ENCODE assay signal across 23 cellular contexts in the genomic region with DNA sequence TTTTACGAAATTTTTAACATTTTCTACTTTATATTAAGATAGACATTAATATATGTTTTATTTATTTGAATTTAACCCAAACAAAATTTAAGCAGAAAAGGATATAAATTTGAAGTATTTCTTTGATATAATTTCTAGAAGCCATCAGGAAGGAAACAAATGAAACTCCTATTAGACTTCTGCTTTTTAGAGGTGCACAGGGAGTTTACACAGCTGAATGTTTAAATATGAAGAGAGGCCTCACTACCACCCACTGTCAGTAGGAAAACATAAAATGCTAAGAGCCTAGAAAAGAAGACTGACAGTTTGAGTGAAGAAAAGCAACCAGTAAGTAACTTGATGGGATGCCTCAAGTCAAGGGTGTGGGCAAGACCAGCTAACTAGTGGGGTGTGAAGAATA. TPM values are rescaled to one million over a fixed set of nuclear protein-coding genes. Genes with fewer than 3 reads are reported as not detected.
"Had no signal": no experiment of that assay in that cellular context is flagged by ENCODE, and none has a peak within 500 bp of the region (broad histone marks: within the 10 kb centered on the region; RNA-seq: fewer than 3 reads in every experiment).

No MANE protein-coding gene starts in this region.

- ATAC-seq: activated CD8-positive, alpha-beta T cell treated with anti-CD3 and anti-CD28 coated beads, Interleukin-2, amount 10 ng/mL, durations not matched to agents 7 days and 5 days; Panc1; Right ventricle myocardium inferior; SK-N-SH treated with all-trans-retinoic acid at 6 μM for 48 hours had no signal

- DNase-seq: activated CD4-positive, alpha-beta T cell treated with anti-CD3 and anti-CD28 coated beads for 48 hours; activated CD4-positive, alpha-beta T cell treated with anti-CD3 and anti-CD28 coated beads, Interleukin-2, amount 50 U/mL, for 4 hours; activated CD4-positive, CD25-positive, alpha-beta regulatory T cell treated with anti-CD3 and anti-CD28 coated beads, Interleukin-2, amount 50 U/mL, for 72 hours; activated CD8-positive, alpha-beta memory T cell treated with anti-CD3 and anti-CD28 coated beads, Interleukin-2, amount 50 U/mL, for 48 hours; activated CD8-positive, alpha-beta T cell treated with anti-CD3 and anti-CD28 coated beads, Interleukin-2, amount 10 ng/mL, durations not matched to agents 7 days and 5 days; activated T-cell treated with anti-CD3 and anti-CD28 coated beads, Interleukin-2, amount 50 U/mL, for 1 hour; aorta; caudate nucleus; Karpas-422; NCI-H1092 treated with DMSO at 0.1 percent for 48 hours; NCI-H1417 treated with DMSO at 0.1 percent for 48 hours; NCI-H1694; NCI-H2029 treated with DMSO at 0.1 percent for 48 hours; NCI-H345; NCI-H510A; NCI-H526 treated with DMSO at 0.1 percent for 48 hours; RPMI8226 had no signal

RNA-seq across cellular contexts. Expression of gene PLSCR2, which starts 19.8 kb away (rescaled TPM):
- total RNA-seq: activated CD8-positive, alpha-beta T cell treated with anti-CD3 and anti-CD28 coated beads, Interleukin-2, amount 10 ng/mL, durations not matched to agents 7 days and 5 days; cerebellum; OCI-LY7; Right ventricle myocardium inferior; SJSA1 had no signal
